In the genomic region with DNA sequence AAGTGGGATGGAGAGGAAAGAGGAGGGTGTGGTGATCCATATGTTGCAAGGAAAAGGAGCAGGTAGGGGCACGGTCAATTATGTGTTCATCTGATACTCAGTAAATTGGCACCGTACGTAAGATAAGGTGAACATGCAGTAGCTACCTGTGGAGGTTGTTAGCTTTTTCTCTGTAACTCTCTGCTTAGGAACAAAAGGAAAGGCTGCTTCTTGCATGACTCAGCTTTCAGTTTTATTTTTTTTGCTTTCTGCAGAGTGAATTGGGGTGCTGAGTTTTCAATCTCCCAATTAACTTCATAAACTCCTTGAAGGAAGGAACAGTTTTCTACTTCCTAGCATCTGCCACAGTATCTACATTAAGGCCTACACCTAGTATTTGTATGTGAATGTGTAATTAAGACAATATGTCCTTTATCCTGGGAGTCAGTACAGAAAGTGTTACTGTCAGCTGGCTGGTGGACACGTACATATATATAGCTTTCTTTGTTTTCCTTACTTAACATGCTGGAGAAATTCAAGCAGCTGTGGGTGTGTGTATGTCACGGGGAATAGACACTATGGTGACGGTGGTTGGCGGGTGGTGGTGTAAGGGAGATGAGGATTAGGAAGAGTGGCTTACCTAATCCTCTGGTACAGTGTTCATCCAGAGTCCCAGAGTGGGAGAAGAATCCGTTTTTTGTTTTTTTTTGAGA, we compare ENCODE assay signal across 13 cellular contexts. TPM values are rescaled to one million over a fixed set of nuclear protein-coding genes. Genes with fewer than 3 reads are reported as not detected.
DNase-seq lines count a peak whose midpoint lies in the region; ATAC-seq and TF ChIP-seq lines count a peak whose summit lies in the region.
"Had no signal": no experiment of that assay in that cellular context is flagged by ENCODE, and none has a peak within 500 bp of the region (broad histone marks: within the 10 kb centered on the region; RNA-seq: fewer than 3 reads in every experiment).

No MANE protein-coding gene starts in this region.

- H3K4me1 ChIP-seq in endodermal cell (ENCODE audit: control insufficient read depth, insufficient read depth, low read length): peaks cover 6% of the 10 kb centered on the region

- H3K4me3 Mint-ChIP-seq in endodermal cell: no peak overlapping the region

- intact Hi-C loops in posterior cingulate gyrus (cut with DNase I): no loop called here

- H3K4me3 ChIP-seq in endodermal cell (ENCODE audit: low read length): no peak overlapping the region

- TF ChIP-seq CTCF in endodermal cell (conservative IDR thresholded peaks at IDR 0.05): no peak

- WGBS in endodermal cell (ENCODE audit: insufficient coverage in 1 of 2, insufficient read length in 1 of 2), 2 experiments: 89 to 92% methylated on average over 6 to 8 of the region's 8 CpGs

- peaks cover 24% of the 10 kb centered on the region for H3K4me1 Mint-ChIP-seq in endodermal cell

- DNase-seq in NCI-H1417 (lab: John Stamatoyannopoulos, UW) (peak in 2 of 3 experiments; percentile 14 to 57), NCI-H1417 treated with DMSO at 0.1 percent for 48 hours (lab: John Stamatoyannopoulos, UW) (no peak), OCI-M1 (lab: John Stamatoyannopoulos, UW) (peak; percentile 14), endodermal cell (no peak), posterior cingulate gyrus (peak in 7 of 10 donors; percentile 36 to 86 (median 51)), NCI-H2227 treated with DMSO at 0.1 percent for 48 hours (lab: John Stamatoyannopoulos, UW) (no peak), kidney tubule cell (ENCODE audit: low spot score) (no peak)
- DNase-seq: activated naive CD4-positive, alpha-beta T cell treated with Interleukin-2 at 50 U/mL for 16 hours; NCI-H2029 treated with DMSO at 0.1 percent for 48 hours; stimulated activated naive CD4-positive, alpha-beta T cell; T-helper 9 cell had no signal

- H3K9me3 Mint-ChIP-seq in endodermal cell: peaks cover 4% of the 10 kb centered on the region

- peaks cover 3% of the 10 kb centered on the region for H3K9me3 ChIP-seq in endodermal cell (ENCODE audit: control insufficient read depth, low read length)

- no peaks in the 10 kb centered on the region for H3K36me3 ChIP-seq in endodermal cell (ENCODE audit: control insufficient read depth, insufficient read depth, low read length)

- ATAC-seq in GM21528 (IDR thresholded peaks at IDR 0.05; ENCODE audit: low FRiP score, unreplicated experiment): no peak

- no peaks in the 10 kb centered on the region for H3K27me3 ChIP-seq in endodermal cell (ENCODE audit: control insufficient read depth, insufficient read depth, low read length, poor library complexity, severe bottlenecking)

- H3K27ac ChIP-seq in endodermal cell (ENCODE audit: low read depth, low read length): no peak overlapping the region
- H3K27ac ChIP-seq: 22Rv1 had no signal

- no peaks in the 10 kb centered on the region for H3K27me3 Mint-ChIP-seq in endodermal cell (ENCODE audit: insufficient read depth)

- no peaks in the 10 kb centered on the region for H3K36me3 Mint-ChIP-seq in endodermal cell (ENCODE audit: low read depth)

- peak overlapping the region; percentile 9 for H3K27ac Mint-ChIP-seq in endodermal cell

- no peak overlapping the region for H3K9ac ChIP-seq in endodermal cell (ENCODE audit: extremely low read depth, low read length, poor library complexity, severe bottlenecking)

RNA-seq across cellular contexts. Expression of gene WNK1, which starts 40.1 kb away (rescaled TPM):
- total RNA-seq in endodermal cell: 100 to 1,000 TPM; 199 to 412 TPM
- polyA plus RNA-seq in endodermal cell (2013, experiment 1 of 2): 111 TPM
- polyA plus RNA-seq in endodermal cell (2013, experiment 2 of 2): 108 TPM

RNA-seq across cellular contexts. Expression of gene NINJ2, which starts 49.1 kb away (rescaled TPM):
- 1 to 10 TPM in 1 of 2 donors, under 1 TPM in 1; 0.73 to 5.1 TPM for total RNA-seq in endodermal cell
- not detected for polyA plus RNA-seq in endodermal cell (2013, experiment 1 of 2)
- polyA plus RNA-seq in endodermal cell (2013, experiment 2 of 2): 0.41 TPM

Comparison
In these comparisons a context has a peak if more than half of its experiments do, and no peak if none do; other contexts are left out.
1. DNase-seq: peak in NCI-H1417 (2 of 3), OCI-M1 (single experiment) and posterior cingulate gyrus (7 of 10); none in NCI-H1417 treated with DMSO at 0.1 percent for 48 hours (single experiment), endodermal cell (single experiment), NCI-H2227 treated with DMSO at 0.1 percent for 48 hours (single experiment) and kidney tubule cell (single experiment).